In the genomic region with DNA sequence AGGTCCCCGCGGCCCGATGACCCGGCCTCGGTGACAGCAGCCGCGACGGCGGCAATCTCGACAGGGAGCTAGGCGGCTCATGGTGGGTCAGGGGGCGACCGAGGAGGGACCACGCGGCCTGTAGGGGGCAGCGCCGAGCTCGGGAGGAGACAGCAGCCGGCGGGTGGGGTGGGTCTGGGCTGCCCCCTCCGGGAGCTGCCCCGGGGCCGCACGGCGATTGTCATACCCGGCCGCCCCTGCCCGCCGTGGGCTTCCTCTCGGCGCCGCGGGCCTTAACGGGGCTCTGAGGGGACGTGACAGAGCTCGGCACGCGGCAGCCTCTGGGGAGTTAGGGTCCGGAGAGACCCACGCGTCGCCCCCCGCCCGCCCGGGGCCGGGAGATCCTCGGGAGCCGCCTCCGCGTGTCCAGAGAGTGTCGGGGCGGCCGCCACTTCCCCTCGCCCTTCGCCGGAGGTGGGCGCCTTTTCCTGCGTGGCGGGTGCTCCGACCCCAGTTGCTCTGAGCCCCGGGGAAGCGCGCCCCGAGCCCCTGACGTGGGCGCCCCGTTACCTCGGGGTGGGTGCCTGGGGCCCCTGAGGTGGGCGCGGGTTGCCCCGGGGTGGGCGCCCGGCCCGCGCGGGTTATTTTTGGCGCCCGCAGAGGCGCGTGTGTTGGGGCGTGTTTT, we compare ENCODE assay signal across 1 cellular context.
A peak's percentile ranks its signal among the peaks of the same experiment; 100 is the strongest.
TF ChIP-seq lines count a peak whose summit lies in the region.

No MANE protein-coding gene starts in this region.

TF ChIP-seq in H1, 55 proteins besides CTCF, POLR2A, EP300 and RAD21:
- TF ChIP-seq, protein P1, sequence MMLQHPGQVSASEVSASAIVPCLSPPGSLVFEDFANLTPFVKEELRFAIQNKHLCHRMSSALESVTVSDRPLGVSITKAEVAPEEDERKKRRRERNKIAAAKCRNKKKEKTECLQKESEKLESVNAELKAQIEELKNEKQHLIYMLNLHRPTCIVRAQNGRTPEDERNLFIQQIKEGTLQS (IDR thresholded peaks at IDR 0.05; ENCODE audit: insufficient read depth, low read depth, low read length) = no peak
- TF ChIP-seq TEAD4 (IDR thresholded peaks at IDR 0.05; ENCODE audit: low read depth, low read length) = peak; percentile 25; the same call in 1 of the 2 replicates
- TF ChIP-seq TCF12 (IDR thresholded peaks at IDR 0.05; ENCODE audit: low read depth, low read length) = 0 out of 2 replicates have a peak, but pooled peaks have one; percentile 14
- TF ChIP-seq HDAC2 (IDR thresholded peaks at IDR 0.05; ENCODE audit: borderline replicate concordance in 1 of 2, low read depth in 2 of 2, low read length in 2 of 2) = peak in 1 of 2 experiments; percentile 48; a peak in 1 of 4 replicates
- TF ChIP-seq ZNF274 (IDR thresholded peaks at IDR 0.05; ENCODE audit: borderline replicate concordance, extremely low read depth, low read length) = no peak
- TF ChIP-seq, protein P2, sequence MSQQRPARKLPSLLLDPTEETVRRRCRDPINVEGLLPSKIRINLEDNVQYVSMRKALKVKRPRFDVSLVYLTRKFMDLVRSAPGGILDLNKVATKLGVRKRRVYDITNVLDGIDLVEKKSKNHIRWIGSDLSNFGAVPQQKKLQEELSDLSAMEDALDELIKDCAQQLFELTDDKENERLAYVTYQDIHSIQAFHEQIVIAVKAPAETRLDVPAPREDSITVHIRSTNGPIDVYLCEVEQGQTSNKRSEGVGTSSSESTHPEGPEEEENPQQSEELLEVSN (IDR thresholded peaks at IDR 0.05) = peak; percentile 64; the same call in 1 of the 2 replicates
- TF ChIP-seq, protein P3, sequence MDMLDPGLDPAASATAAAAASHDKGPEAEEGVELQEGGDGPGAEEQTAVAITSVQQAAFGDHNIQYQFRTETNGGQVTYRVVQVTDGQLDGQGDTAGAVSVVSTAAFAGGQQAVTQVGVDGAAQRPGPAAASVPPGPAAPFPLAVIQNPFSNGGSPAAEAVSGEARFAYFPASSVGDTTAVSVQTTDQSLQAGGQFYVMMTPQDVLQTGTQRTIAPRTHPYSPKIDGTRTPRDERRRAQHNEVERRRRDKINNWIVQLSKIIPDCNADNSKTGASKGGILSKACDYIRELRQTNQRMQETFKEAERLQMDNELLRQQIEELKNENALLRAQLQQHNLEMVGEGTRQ (IDR thresholded peaks at IDR 0.05; ENCODE audit: low read length) = peak; percentile 46
- TF ChIP-seq POLR2AphosphoS5 (IDR thresholded peaks at IDR 0.05; ENCODE audit: low read depth, low read length) = no peak
- TF ChIP-seq JUND (IDR thresholded peaks at IDR 0.05; ENCODE audit: low read length) = 0 out of 2 replicates have a peak, but pooled peaks have one; percentile 10
- TF ChIP-seq, protein P4, sequence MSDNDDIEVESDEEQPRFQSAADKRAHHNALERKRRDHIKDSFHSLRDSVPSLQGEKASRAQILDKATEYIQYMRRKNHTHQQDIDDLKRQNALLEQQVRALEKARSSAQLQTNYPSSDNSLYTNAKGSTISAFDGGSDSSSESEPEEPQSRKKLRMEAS (IDR thresholded peaks at IDR 0.05) = peak; percentile 84
- TF ChIP-seq GABPA (IDR thresholded peaks at IDR 0.05; ENCODE audit: borderline replicate concordance, insufficient read depth, low read length) = no peak
- TF ChIP-seq KDM5A (IDR thresholded peaks at IDR 0.05; ENCODE audit: low read length) = no peak
- TF ChIP-seq SP4 (IDR thresholded peaks at IDR 0.05; ENCODE audit: low read length) = no peak
- peak; percentile 64; the same call in 1 of the 2 replicates for TF ChIP-seq RBBP5 (IDR thresholded peaks at IDR 0.05; ENCODE audit: borderline replicate concordance, low read depth, low read length)
- no peak for TF ChIP-seq SIRT6 (IDR thresholded peaks at IDR 0.05; ENCODE audit: low read length)
- TF ChIP-seq KDM1A (IDR thresholded peaks at IDR 0.05; ENCODE audit: borderline replicate concordance, low read length) = no peak
- peak; percentile 96 for TF ChIP-seq KDM4A (IDR thresholded peaks at IDR 0.05; ENCODE audit: low read depth, low read length, severe bottlenecking)
- TF ChIP-seq CREB1 (IDR thresholded peaks at IDR 0.05) = 0 out of 2 replicates have a peak, but pooled peaks have one; percentile 47
- 0 out of 4 replicates have a peak, but pooled peaks of 1 of the 2 experiments have one; percentile 34 for TF ChIP-seq SIN3A (conservative IDR thresholded peaks at IDR 0.05 in 1 of 2, IDR thresholded peaks at IDR 0.05 in 1 of 2; ENCODE audit: low read depth in 1 of 2, low read length in 2 of 2)
- TF ChIP-seq, protein P5, sequence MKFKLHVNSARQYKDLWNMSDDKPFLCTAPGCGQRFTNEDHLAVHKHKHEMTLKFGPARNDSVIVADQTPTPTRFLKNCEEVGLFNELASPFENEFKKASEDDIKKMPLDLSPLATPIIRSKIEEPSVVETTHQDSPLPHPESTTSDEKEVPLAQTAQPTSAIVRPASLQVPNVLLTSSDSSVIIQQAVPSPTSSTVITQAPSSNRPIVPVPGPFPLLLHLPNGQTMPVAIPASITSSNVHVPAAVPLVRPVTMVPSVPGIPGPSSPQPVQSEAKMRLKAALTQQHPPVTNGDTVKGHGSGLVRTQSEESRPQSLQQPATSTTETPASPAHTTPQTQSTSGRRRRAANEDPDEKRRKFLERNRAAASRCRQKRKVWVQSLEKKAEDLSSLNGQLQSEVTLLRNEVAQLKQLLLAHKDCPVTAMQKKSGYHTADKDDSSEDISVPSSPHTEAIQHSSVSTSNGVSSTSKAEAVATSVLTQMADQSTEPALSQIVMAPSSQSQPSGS (IDR thresholded peaks at IDR 0.05; ENCODE audit: low read length) = no peak
- 0 out of 2 replicates have a peak, but pooled peaks have one; percentile 12 for TF ChIP-seq EGR1 (IDR thresholded peaks at IDR 0.05; ENCODE audit: borderline replicate concordance, low read depth, low read length)
- TF ChIP-seq SRF (IDR thresholded peaks at IDR 0.05; ENCODE audit: low read depth, low read length) = no peak
- TF ChIP-seq ASH2L (IDR thresholded peaks at IDR 0.05; ENCODE audit: low read length) = peak; percentile 68
- no peak for TF ChIP-seq SP1 (IDR thresholded peaks at IDR 0.05; ENCODE audit: low read depth, low read length)
- 0 out of 2 replicates have a peak, but pooled peaks have one; percentile 39 for TF ChIP-seq YY1 (IDR thresholded peaks at IDR 0.05; ENCODE audit: low read depth, low read length)
- TF ChIP-seq TAF1 (IDR thresholded peaks at IDR 0.05; ENCODE audit: low read depth, low read length) = 0 out of 2 replicates have a peak, but pooled peaks have one; percentile 19
